ENCODE assay signal across 8 cellular contexts in the genomic region with DNA sequence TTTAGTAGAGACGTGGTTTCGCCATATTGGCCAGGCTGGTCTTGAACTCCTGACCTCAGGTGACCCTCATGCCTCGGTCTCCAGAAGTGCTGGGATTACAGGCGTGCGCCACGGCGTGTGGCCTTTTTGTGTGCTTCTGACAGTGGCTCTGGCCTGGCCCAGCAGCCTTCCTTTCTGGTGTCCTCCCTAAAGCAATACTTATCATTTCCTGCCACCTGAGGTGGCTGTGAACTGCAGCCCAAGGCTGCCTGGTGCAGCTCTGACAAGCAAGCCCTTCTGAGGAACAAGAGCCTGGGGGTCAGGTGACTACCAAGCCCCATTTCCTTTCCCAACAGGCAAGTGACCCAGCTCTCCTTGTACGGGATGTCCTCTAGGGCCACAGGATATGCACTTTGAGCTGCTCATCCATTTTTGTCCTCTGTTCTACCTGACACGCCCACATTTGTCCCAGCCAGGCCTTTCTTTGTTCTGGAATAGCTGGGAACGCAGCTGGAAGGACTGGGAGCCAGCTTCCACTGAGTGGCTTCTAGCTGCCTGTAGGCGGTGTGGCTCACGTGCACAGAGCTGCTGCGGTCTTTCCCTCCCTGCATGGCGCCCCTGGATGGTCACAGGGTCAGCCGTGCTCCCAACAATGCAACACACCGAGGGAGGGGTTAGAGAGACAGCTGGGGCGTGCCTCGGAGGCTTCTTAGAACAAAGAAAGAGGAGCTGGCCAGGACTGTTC. TPM values are rescaled to one million over a fixed set of nuclear protein-coding genes. Genes with fewer than 3 reads are reported as not detected.
A peak's percentile ranks its signal among the peaks of the same experiment; 100 is the strongest.
DNase-seq lines count a peak whose midpoint lies in the region; ATAC-seq and TF ChIP-seq lines count a peak whose summit lies in the region.

No MANE protein-coding gene starts in this region.

- no peaks in the 10 kb centered on the region for H3K9me3 ChIP-seq in RWPE2 (ENCODE audit: severe bottlenecking)
- no peaks in the 10 kb centered on the region for H3K9me3 ChIP-seq in ovary

- no peak overlapping the region for H3K4me3 ChIP-seq in RWPE2 (ENCODE audit: severe bottlenecking)
- no peak overlapping the region for H3K4me3 ChIP-seq in fibroblast of villous mesenchyme (ENCODE audit: low read depth, low read length)
- H3K4me3 ChIP-seq in ovary, result no peak overlapping the region

- peak overlapping the region; percentile 22 for H3K4me3 Mint-ChIP-seq in neural crest cell
- no peak overlapping the region for H3K4me3 Mint-ChIP-seq in T-cell

- H3K36me3 ChIP-seq in RWPE2 (ENCODE audit: low read depth) (peaks cover 4% of the 10 kb centered on the region; the same call in 1 of the 2 replicates), ovary (no peaks in the 10 kb centered on the region)

- peak; percentile 66 for DNase-seq in GF-D8 (lab: John Stamatoyannopoulos, UW)
- no peak for DNase-seq in RWPE2 (ENCODE audit: low spot score)
- DNase-seq in fibroblast of villous mesenchyme (ENCODE audit: low read depth), result peak; percentile 30
- peak; percentile 40 for DNase-seq in neural crest cell (ENCODE audit: low read depth, low spot score)
- no peak for DNase-seq in T-cell
- DNase-seq in ovary, result no peak
- no peak for DNase-seq in activated gamma-delta T cell (lab: John Stamatoyannopoulos, UW)

- H3K27ac Mint-ChIP-seq in neural crest cell (ENCODE audit: unreplicated experiment) (peak overlapping the region; percentile 96), T-cell (peak overlapping the region in 1 of 2 donors; percentile 52)

- intact Hi-C loops in ovary (cut with DNase I), result no loop called here

- H3K4me1 Mint-ChIP-seq in neural crest cell (peaks cover 23% of the 10 kb centered on the region), T-cell (peaks cover 8 to 15% (median 10%) of the 10 kb centered on the region in 3 donors)

- H3K27me3 Mint-ChIP-seq in neural crest cell (ENCODE audit: low read depth), result no peaks in the 10 kb centered on the region
- H3K27me3 Mint-ChIP-seq in T-cell, result no peaks in the 10 kb centered on the region

- TF ChIP-seq EP300 in ovary (IDR thresholded peaks at IDR 0.05), result no peak

- TF ChIP-seq POLR2A in ovary (IDR thresholded peaks at IDR 0.05), result no peak

- H3K4me1 ChIP-seq in RWPE2 (ENCODE audit: insufficient read depth, poor library complexity, severe bottlenecking) (no peaks in the 10 kb centered on the region), ovary (ENCODE audit: insufficient read depth) (peaks cover 4% of the 10 kb centered on the region)

- H3K27me3 ChIP-seq in RWPE2 (ENCODE audit: insufficient read depth, poor library complexity, severe bottlenecking) (no peaks in the 10 kb centered on the region), ovary (no peaks in the 10 kb centered on the region)

- CTCF ChIA-PET in T-cell (lab: Charles Lee), result interaction anchor here in 1 of 2 donors (1.1 to 2.2 kb wide), 5 partner anchors 13 to 290 kb away, joined by 3 to 8 read pairs (median 7); no protein-coding TSS in a partner anchor

- ATAC-seq in RWPE2 (ENCODE audit: low read depth) (peak; percentile 52), T-cell (replicated peaks in 1 of 4) (no peak), HG03442 (IDR thresholded peaks at IDR 0.05; ENCODE audit: unreplicated experiment) (no peak)

- H3K36me3 Mint-ChIP-seq in neural crest cell (ENCODE audit: low read depth), result peaks cover 2% of the 10 kb centered on the region
- H3K36me3 Mint-ChIP-seq in T-cell, result peaks cover 9% of the 10 kb centered on the region

- WGBS in ovary, 3 donors, result 67 to 74% (median 71%) methylated on average over 18 of the region's 18 CpGs

- H3K27ac ChIP-seq in RWPE2 (ENCODE audit: poor library complexity, severe bottlenecking), result peak overlapping the region; percentile 21
- no peak overlapping the region for H3K27ac ChIP-seq in ovary

- POLR2A ChIA-PET in T-cell (lab: Charles Lee), result no interaction called here

- TF ChIP-seq CTCF in RWPE2 (IDR thresholded peaks at IDR 0.05; ENCODE audit: poor library complexity, severe bottlenecking) (no peak), fibroblast of villous mesenchyme (IDR thresholded peaks at IDR 0.05; ENCODE audit: insufficient read depth, low read depth, low read length) (no peak), neural crest cell (conservative IDR thresholded peaks at IDR 0.05) (no peak), ovary (IDR thresholded peaks at IDR 0.05) (no peak)

- no peaks in the 10 kb centered on the region for H3K9me3 Mint-ChIP-seq in neural crest cell
- no peaks in the 10 kb centered on the region for H3K9me3 Mint-ChIP-seq in T-cell

RNA-seq across cellular contexts. Expression of a gene that starts 12.3 kb away (rescaled TPM):
- 10.3 and 19.4 TPM in 2 replicates for total RNA-seq in fibroblast of villous mesenchyme
- total RNA-seq in neural crest cell, result 26.5 TPM in 2 replicates
- total RNA-seq in T-cell, result 10 to 100 TPM; 15.8 to 34.6 (median 28.5) TPM
- total RNA-seq in ovary, result 1 to 10 TPM; 3.2 to 9.2 (median 5.4) TPM
- polyA plus RNA-seq in ovary, result 10 to 100 TPM in 1 of 2 donors, 1 to 10 TPM in 1; 9.7 to 13.8 TPM

Comparison
In these comparisons a context has a peak if more than half of its experiments do, and no peak if none do; other contexts are left out.
1. DNase-seq: peak in GF-D8 (single experiment), fibroblast of villous mesenchyme (single experiment) and neural crest cell (single experiment); none in RWPE2 (single experiment), T-cell (0 of 34), ovary (0 of 5) and activated gamma-delta T cell (single experiment).